ENCODE assay signal across 11 cellular contexts in genomic region chr4:39635023-39635422, GRCh38. TPM values are rescaled to one million over a fixed set of nuclear protein-coding genes. Genes with fewer than 3 reads are reported as not detected.
DNase-seq lines count a peak whose midpoint lies in the region; ATAC-seq and TF ChIP-seq lines count a peak whose summit lies in the region.
"Had no signal": no experiment of that assay in that cellular context is flagged by ENCODE, and none has a peak within 500 bp of the region (broad histone marks: within the 10 kb centered on the region; RNA-seq: fewer than 3 reads in every experiment).

No MANE protein-coding gene starts in this region.

- H3K27me3 ChIP-seq in GM23338 (ENCODE audit: insufficient read depth) (no peaks in the 10 kb centered on the region), body of pancreas (no peaks in the 10 kb centered on the region), spleen (replicated peaks in 1 of 7) (no peaks in the 10 kb centered on the region)

- H2AFZ ChIP-seq in GM23338: no peak overlapping the region

- DNase-seq in GM23338 (ENCODE audit: low spot score) (peak; percentile 87), body of pancreas (peak; percentile 38 to 71 (median 60)), iPS-NIHi7 (ENCODE audit: extremely low spot score) (peak; percentile 56), spleen (no peak), NCI-H128 (lab: John Stamatoyannopoulos, UW; ENCODE audit: unreplicated experiment) (no peak), RPMI8226 (no peak)
- no peak for DNase-seq in activated CD4-positive, alpha-beta T cell treated with anti-CD3 and anti-CD28 coated beads, Interleukin-2, amount 10 ng/mL, durations not matched to agents 7 days and 5 days
- DNase-seq: activated CD8-positive, alpha-beta T cell treated with anti-CD3 and anti-CD28 coated beads for 36 hours; activated naive CD8-positive, alpha-beta T cell treated with anti-CD3 and anti-CD28 coated beads, Interleukin-2, amount 10 ng/mL, durations not matched to agents 7 days and 5 days; NCI-H1105 treated with DMSO at 0.1 percent for 48 hours had no signal

- POLR2A ChIA-PET in activated CD4-positive, alpha-beta T cell treated with anti-CD3 and anti-CD28 coated beads, Interleukin-2, amount 10 ng/mL, durations not matched to agents 7 days and 5 days (lab: Charles Lee): no interaction called here

- no peak for TF ChIP-seq CTCF in GM23338 (conservative IDR thresholded peaks at IDR 0.05; ENCODE audit: low read depth in 2 of 2)
- no peak for TF ChIP-seq CTCF in body of pancreas (IDR thresholded peaks at IDR 0.05)
- TF ChIP-seq CTCF in spleen (IDR thresholded peaks at IDR 0.05 in 8 of 11, conservative IDR thresholded peaks at IDR 0.05 in 3 of 11): no peak

- H3K4me3 ChIP-seq in GM23338: peak overlapping the region; percentile 66
- H3K4me3 ChIP-seq in body of pancreas: no peak overlapping the region
- H3K4me3 ChIP-seq in spleen: no peak overlapping the region

- H3K27me3 Mint-ChIP-seq in GM23338 (ENCODE audit: insufficient read depth, low read depth, poor library complexity): peaks cover 15% of the 10 kb centered on the region
- peaks cover 2% of the 10 kb centered on the region for H3K27me3 Mint-ChIP-seq in activated CD4-positive, alpha-beta T cell treated with anti-CD3 and anti-CD28 coated beads, Interleukin-2, amount 10 ng/mL, durations not matched to agents 7 days and 5 days
- H3K27me3 Mint-ChIP-seq: activated CD8-positive, alpha-beta T cell treated with anti-CD3 and anti-CD28 coated beads for 36 hours; activated naive CD8-positive, alpha-beta T cell treated with anti-CD3 and anti-CD28 coated beads, Interleukin-2, amount 10 ng/mL, durations not matched to agents 7 days and 5 days had no signal

- intact Hi-C loops in body of pancreas (cut with DNase I): no loop called here
- intact Hi-C loops in spleen (cut with DNase I; ENCODE audit: low total_unique reads): no loop called here

- H3F3A ChIP-seq in GM23338 (replicated peaks; ENCODE audit: low read depth): peaks cover 5% of the 10 kb centered on the region; the same call in 1 of the 2 replicates

- H3K79me2 ChIP-seq in GM23338 (replicated peaks; ENCODE audit: insufficient read depth): peaks cover 38% of the 10 kb centered on the region

- no peaks in the 10 kb centered on the region for H4K20me1 ChIP-seq in GM23338 (replicated peaks; ENCODE audit: insufficient read depth)

- H3K9me2 ChIP-seq in GM23338 (ENCODE audit: insufficient read depth): no peaks in the 10 kb centered on the region

- no peaks in the 10 kb centered on the region for H3K36me3 ChIP-seq in GM23338 (ENCODE audit: insufficient read depth)
- no peaks in the 10 kb centered on the region for H3K36me3 ChIP-seq in body of pancreas (replicated peaks in 1 of 2; ENCODE audit: insufficient read depth in 1 of 2, low read depth in 2 of 2)
- peaks cover 0 to 8% (median 0%) of the 10 kb centered on the region in 6 donors for H3K36me3 ChIP-seq in spleen

- H3K27ac Mint-ChIP-seq in GM23338: peak overlapping the region; percentile 76
- no peak overlapping the region for H3K27ac Mint-ChIP-seq in activated CD4-positive, alpha-beta T cell treated with anti-CD3 and anti-CD28 coated beads, Interleukin-2, amount 10 ng/mL, durations not matched to agents 7 days and 5 days
- H3K27ac Mint-ChIP-seq: activated CD8-positive, alpha-beta T cell treated with anti-CD3 and anti-CD28 coated beads for 36 hours; activated naive CD8-positive, alpha-beta T cell treated with anti-CD3 and anti-CD28 coated beads, Interleukin-2, amount 10 ng/mL, durations not matched to agents 7 days and 5 days had no signal

- H3K9me3 ChIP-seq in body of pancreas (no peaks in the 10 kb centered on the region), spleen (no peaks in the 10 kb centered on the region)

- WGBS in body of pancreas, 2 donors: 9 to 12% methylated on average over 1 of the region's 1 CpG
- WGBS in spleen, 5 donors: 70 to 90% (median 81%) methylated on average over 1 of the region's 1 CpG

- TF ChIP-seq POLR2A in body of pancreas (IDR thresholded peaks at IDR 0.05) (no peak), spleen (IDR thresholded peaks at IDR 0.05) (no peak)

- H3K4me2 ChIP-seq in GM23338: peak overlapping the region; percentile 77

- peaks cover 39% of the 10 kb centered on the region for H3K4me1 ChIP-seq in GM23338 (ENCODE audit: insufficient read depth)
- H3K4me1 ChIP-seq in body of pancreas: peaks cover 42% of the 10 kb centered on the region
- peaks cover 26 to 87% (median 57%) of the 10 kb centered on the region in 6 donors for H3K4me1 ChIP-seq in spleen

- H3K27ac ChIP-seq in GM23338 (ENCODE audit: low read depth): peak overlapping the region; percentile 91
- peak overlapping the region in 3 of 4 donors; percentile 5 to 54 (median 37) for H3K27ac ChIP-seq in body of pancreas
- H3K27ac ChIP-seq in spleen: peak overlapping the region in 5 of 8 donors; percentile 36 to 99 (median 96)

- no peaks in the 10 kb centered on the region; the same call in 1 of the 3 replicates for H3K36me3 Mint-ChIP-seq in GM23338 (ENCODE audit: low read depth)
- H3K36me3 Mint-ChIP-seq in activated CD4-positive, alpha-beta T cell treated with anti-CD3 and anti-CD28 coated beads, Interleukin-2, amount 10 ng/mL, durations not matched to agents 7 days and 5 days (ENCODE audit: low read depth): no peaks in the 10 kb centered on the region
- H3K36me3 Mint-ChIP-seq: activated naive CD8-positive, alpha-beta T cell treated with anti-CD3 and anti-CD28 coated beads, Interleukin-2, amount 10 ng/mL, durations not matched to agents 7 days and 5 days had no signal

- ATAC-seq in GM23338 (peak; percentile 12), body of pancreas (no peak), HG03097 (IDR thresholded peaks at IDR 0.05; ENCODE audit: low FRiP score, unreplicated experiment) (no peak)
- ATAC-seq: activated CD8-positive, alpha-beta T cell treated with anti-CD3 and anti-CD28 coated beads for 36 hours had no signal

- CTCF ChIA-PET in activated CD4-positive, alpha-beta T cell treated with anti-CD3 and anti-CD28 coated beads, Interleukin-2, amount 10 ng/mL, durations not matched to agents 7 days and 5 days (lab: Charles Lee): interaction anchor here (0.6 kb wide), 1 partner anchor 733 kb away, joined by 3 read pairs; no protein-coding TSS in a partner anchor

- H3K4me1 Mint-ChIP-seq in GM23338: peaks cover 50% of the 10 kb centered on the region
- peaks cover 33% of the 10 kb centered on the region for H3K4me1 Mint-ChIP-seq in activated CD4-positive, alpha-beta T cell treated with anti-CD3 and anti-CD28 coated beads, Interleukin-2, amount 10 ng/mL, durations not matched to agents 7 days and 5 days

- no peaks in the 10 kb centered on the region for H3K9me3 Mint-ChIP-seq in GM23338
- no peaks in the 10 kb centered on the region for H3K9me3 Mint-ChIP-seq in activated CD4-positive, alpha-beta T cell treated with anti-CD3 and anti-CD28 coated beads, Interleukin-2, amount 10 ng/mL, durations not matched to agents 7 days and 5 days
- H3K9me3 Mint-ChIP-seq: activated CD8-positive, alpha-beta T cell treated with anti-CD3 and anti-CD28 coated beads for 36 hours; activated naive CD8-positive, alpha-beta T cell treated with anti-CD3 and anti-CD28 coated beads, Interleukin-2, amount 10 ng/mL, durations not matched to agents 7 days and 5 days had no signal

- H3K4me3 Mint-ChIP-seq in GM23338: peak overlapping the region; percentile 52
- no peak overlapping the region for H3K4me3 Mint-ChIP-seq in activated CD4-positive, alpha-beta T cell treated with anti-CD3 and anti-CD28 coated beads, Interleukin-2, amount 10 ng/mL, durations not matched to agents 7 days and 5 days
- H3K4me3 Mint-ChIP-seq: activated CD8-positive, alpha-beta T cell treated with anti-CD3 and anti-CD28 coated beads for 36 hours; activated naive CD8-positive, alpha-beta T cell treated with anti-CD3 and anti-CD28 coated beads, Interleukin-2, amount 10 ng/mL, durations not matched to agents 7 days and 5 days had no signal

TF ChIP-seq in GM23338, 12 proteins besides CTCF, POLR2A, EP300 and RAD21:
- TF ChIP-seq NANOG (IDR thresholded peaks at IDR 0.05; ENCODE audit: borderline replicate concordance) (0 out of 2 replicates have a peak, but pooled peaks have one; percentile 5), STAT1 (IDR thresholded peaks at IDR 0.05; ENCODE audit: unreplicated experiment) (no peak)
- TF ChIP-seq, protein P1, sequence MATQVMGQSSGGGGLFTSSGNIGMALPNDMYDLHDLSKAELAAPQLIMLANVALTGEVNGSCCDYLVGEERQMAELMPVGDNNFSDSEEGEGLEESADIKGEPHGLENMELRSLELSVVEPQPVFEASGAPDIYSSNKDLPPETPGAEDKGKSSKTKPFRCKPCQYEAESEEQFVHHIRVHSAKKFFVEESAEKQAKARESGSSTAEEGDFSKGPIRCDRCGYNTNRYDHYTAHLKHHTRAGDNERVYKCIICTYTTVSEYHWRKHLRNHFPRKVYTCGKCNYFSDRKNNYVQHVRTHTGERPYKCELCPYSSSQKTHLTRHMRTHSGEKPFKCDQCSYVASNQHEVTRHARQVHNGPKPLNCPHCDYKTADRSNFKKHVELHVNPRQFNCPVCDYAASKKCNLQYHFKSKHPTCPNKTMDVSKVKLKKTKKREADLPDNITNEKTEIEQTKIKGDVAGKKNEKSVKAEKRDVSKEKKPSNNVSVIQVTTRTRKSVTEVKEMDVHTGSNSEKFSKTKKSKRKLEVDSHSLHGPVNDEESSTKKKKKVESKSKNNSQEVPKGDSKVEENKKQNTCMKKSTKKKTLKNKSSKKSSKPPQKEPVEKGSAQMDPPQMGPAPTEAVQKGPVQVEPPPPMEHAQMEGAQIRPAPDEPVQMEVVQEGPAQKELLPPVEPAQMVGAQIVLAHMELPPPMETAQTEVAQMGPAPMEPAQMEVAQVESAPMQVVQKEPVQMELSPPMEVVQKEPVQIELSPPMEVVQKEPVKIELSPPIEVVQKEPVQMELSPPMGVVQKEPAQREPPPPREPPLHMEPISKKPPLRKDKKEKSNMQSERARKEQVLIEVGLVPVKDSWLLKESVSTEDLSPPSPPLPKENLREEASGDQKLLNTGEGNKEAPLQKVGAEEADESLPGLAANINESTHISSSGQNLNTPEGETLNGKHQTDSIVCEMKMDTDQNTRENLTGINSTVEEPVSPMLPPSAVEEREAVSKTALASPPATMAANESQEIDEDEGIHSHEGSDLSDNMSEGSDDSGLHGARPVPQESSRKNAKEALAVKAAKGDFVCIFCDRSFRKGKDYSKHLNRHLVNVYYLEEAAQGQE (IDR thresholded peaks at IDR 0.05; ENCODE audit: unreplicated experiment): no peak

RNA-seq across cellular contexts. Expression of gene SMIM14, which starts 3.6 kb away (rescaled TPM):
- 23.3 and 29.0 TPM in 2 replicates for total RNA-seq in GM23338 (2014; rRNA removed; shearing (Covaris generic))
- 52.6 and 54.6 TPM in 2 replicates for polyA plus RNA-seq in GM23338 (2016; fragmentation: Nextera tagmentation; extraction: Ambion mirVana)
- total RNA-seq in body of pancreas: 10 to 100 TPM; 24.4 to 26.2 TPM
- 10 to 100 TPM; 33.4 to 77.5 (median 55.3) TPM for total RNA-seq in spleen
- 100 to 1,000 TPM in 2 of 3 donors, 10 to 100 TPM in 1; 96.5 to 111 (median 108) TPM for polyA plus RNA-seq in spleen
- total RNA-seq in activated CD4-positive, alpha-beta T cell treated with anti-CD3 and anti-CD28 coated beads, Interleukin-2, amount 10 ng/mL, durations not matched to agents 7 days and 5 days: 1 to 10 TPM; 4.4 to 5.2 TPM

Comparison
In these comparisons a context has a peak if more than half of its experiments do, and no peak if none do; other contexts are left out.
1. DNase-seq: peak in GM23338 (single experiment), body of pancreas (4 of 4) and iPS-NIHi7 (single experiment); none in spleen (single experiment), NCI-H128 (single experiment), RPMI8226 (single experiment) and activated CD4-positive, alpha-beta T cell treated with anti-CD3 and anti-CD28 coated beads, Interleukin-2, amount 10 ng/mL, durations not matched to agents 7 days and 5 days (single experiment).
2. H3K27ac ChIP-seq: peak in every context shown above with its lines; median percentile 96 in spleen; 91 in GM23338; 37 in body of pancreas.